Comparison of ENCODE assay signal across 8 cellular contexts in the genomic region with DNA sequence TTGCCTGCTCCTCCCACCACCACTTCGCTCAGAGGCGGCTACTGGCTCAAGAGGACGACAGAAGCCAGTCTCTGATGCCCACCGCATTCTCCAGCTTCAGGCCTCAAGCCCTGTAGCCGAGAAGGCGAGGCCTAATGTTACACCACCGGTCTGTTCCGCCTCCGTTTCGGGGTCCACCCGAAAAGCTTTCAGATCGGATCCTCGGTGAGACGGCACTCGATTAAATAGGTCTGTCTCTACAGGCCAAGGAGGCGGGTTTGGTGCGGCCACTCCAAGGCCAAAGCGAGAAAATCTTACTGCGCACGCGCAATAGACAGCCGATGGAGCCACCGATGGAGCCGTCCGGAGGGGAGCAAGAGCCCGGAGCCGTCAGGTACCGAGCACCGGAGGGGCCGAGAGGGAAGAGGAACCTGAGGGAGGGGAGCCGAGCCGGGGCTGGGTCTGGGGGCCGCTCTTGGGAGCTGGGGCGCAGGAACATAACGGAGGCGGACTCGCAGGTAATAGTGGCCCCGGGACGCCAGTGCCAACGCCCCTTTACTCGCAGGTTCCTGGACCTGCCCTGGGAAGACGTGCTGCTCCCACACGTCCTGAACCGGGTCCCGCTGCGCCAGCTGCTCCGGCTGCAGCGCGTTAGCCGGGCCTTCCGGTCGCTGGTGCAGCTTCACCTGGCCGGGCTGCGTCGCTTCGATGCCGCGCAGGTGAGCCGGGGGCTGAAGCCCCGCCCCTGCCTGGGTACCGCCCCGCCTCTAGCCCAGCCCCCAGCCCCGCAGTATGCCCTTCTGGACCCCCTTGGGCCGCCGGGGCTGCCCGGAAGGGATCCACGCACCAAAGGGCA. TPM values are rescaled to one million over a fixed set of nuclear protein-coding genes. Genes with fewer than 3 reads are reported as not detected.
DNase-seq lines count a peak whose midpoint lies in the region; ATAC-seq and TF ChIP-seq lines count a peak whose summit lies in the region.

TSS of gene FBXL15 (plus strand) at position 27 of the 835 bp plus-strand sequence. CDS start at position 321, 294 bp downstream.

- peak within 1 kb of the TSS; percentile 79 for H3K27ac ChIP-seq in SU-DHL-6 (ENCODE audit: low read depth, low read length)
- H3K27ac ChIP-seq in ovary: peak within 1 kb of the TSS; percentile 73 to 89
- peak within 1 kb of the TSS; percentile 32 to 92 (median 87) for H3K27ac ChIP-seq in thyroid gland

- H3K9ac ChIP-seq in SU-DHL-6 (ENCODE audit: low read length): peak within 1 kb of the TSS; percentile 68

- H3K9me3 ChIP-seq in SU-DHL-6 (ENCODE audit: insufficient read depth, low read length) (no peaks in the 10 kb centered on the region), ovary (no peaks in the 10 kb centered on the region), thyroid gland (no peaks in the 10 kb centered on the region)

- no peaks in the 10 kb centered on the region for H3K9me3 Mint-ChIP-seq in activated naive CD8-positive, alpha-beta T cell treated with anti-CD3 and anti-CD28 coated beads, Interleukin-2, amount 10 ng/mL, durations not matched to agents 7 days and 5 days

- peak within 1 kb of the TSS; percentile 93 for H3K4me3 Mint-ChIP-seq in activated naive CD8-positive, alpha-beta T cell treated with anti-CD3 and anti-CD28 coated beads, Interleukin-2, amount 10 ng/mL, durations not matched to agents 7 days and 5 days

- H3K36me3 ChIP-seq in SU-DHL-6 (ENCODE audit: low read length) (no peaks in the 10 kb centered on the region), ovary (no peaks in the 10 kb centered on the region), thyroid gland (peaks cover 0 to 6% of the 10 kb centered on the region in 2 donors)

- no peaks in the 10 kb centered on the region for H3K79me2 ChIP-seq in SU-DHL-6 (ENCODE audit: insufficient read depth, low read length)

- peak within 1 kb of the TSS; percentile 91 for H3K27ac Mint-ChIP-seq in activated naive CD8-positive, alpha-beta T cell treated with anti-CD3 and anti-CD28 coated beads, Interleukin-2, amount 10 ng/mL, durations not matched to agents 7 days and 5 days

- peaks cover 26% of the 10 kb centered on the region for H3K4me1 Mint-ChIP-seq in activated naive CD8-positive, alpha-beta T cell treated with anti-CD3 and anti-CD28 coated beads, Interleukin-2, amount 10 ng/mL, durations not matched to agents 7 days and 5 days

- DNase-seq in GM10266 (ENCODE audit: extremely low spot score) (peak; percentile 98), NCI-H128 (lab: John Stamatoyannopoulos, UW; ENCODE audit: unreplicated experiment) (peak; percentile 96), head of caudate nucleus (peak; percentile 87 to 98 (median 94)), ovary (peak; percentile 96 to 98 (median 97)), thyroid gland (peak; percentile 98)
- DNase-seq in activated naive CD8-positive, alpha-beta T cell treated with anti-CD3 and anti-CD28 coated beads, Interleukin-2, amount 10 ng/mL, durations not matched to agents 7 days and 5 days: peak; percentile 95

- TF ChIP-seq CTCF in GM10266 (IDR thresholded peaks at IDR 0.05; ENCODE audit: control insufficient read depth, insufficient read depth, low read depth, missing control alignments) (no peak), SU-DHL-6 (IDR thresholded peaks at IDR 0.05; ENCODE audit: insufficient read depth, low read length, poor library complexity, severe bottlenecking) (no peak), ovary (IDR thresholded peaks at IDR 0.05) (peak in 1 of 3 donors; percentile 16), thyroid gland (IDR thresholded peaks at IDR 0.05) (peak in 1 of 6 experiments; percentile 35)

- TF ChIP-seq POLR2A in ovary (IDR thresholded peaks at IDR 0.05): no peak
- TF ChIP-seq POLR2A in thyroid gland (IDR thresholded peaks at IDR 0.05): peak in 1 of 2 donors; percentile 65

- peaks cover 22% of the 10 kb centered on the region for H3K27me3 Mint-ChIP-seq in activated naive CD8-positive, alpha-beta T cell treated with anti-CD3 and anti-CD28 coated beads, Interleukin-2, amount 10 ng/mL, durations not matched to agents 7 days and 5 days

- peak; percentile 71 for ATAC-seq in HG02678 (IDR thresholded peaks at IDR 0.05; ENCODE audit: unreplicated experiment)
- ATAC-seq in activated naive CD8-positive, alpha-beta T cell treated with anti-CD3 and anti-CD28 coated beads, Interleukin-2, amount 10 ng/mL, durations not matched to agents 7 days and 5 days (ENCODE audit: low read depth): peak; percentile 75

- POLR2A ChIA-PET in activated naive CD8-positive, alpha-beta T cell treated with anti-CD3 and anti-CD28 coated beads, Interleukin-2, amount 10 ng/mL, durations not matched to agents 7 days and 5 days (lab: Charles Lee): interaction anchor here (0.6 to 6.6 kb wide), 13 partner anchors 8 to 229 kb away, joined by 3 to 140 read pairs (median 5); partner anchors contain the start of genes C10orf95, CUEDC2, GBF1 and NFKB2

- H3K4me2 ChIP-seq in SU-DHL-6 (ENCODE audit: low read depth, low read length, poor library complexity, severe bottlenecking): peak within 1 kb of the TSS; percentile 74

- H2AFZ ChIP-seq in SU-DHL-6 (ENCODE audit: low read depth, low read length, severe bottlenecking): peak within 1 kb of the TSS; percentile 87

- H3F3A ChIP-seq in SU-DHL-6 (ENCODE audit: insufficient read depth): no peaks in the 10 kb centered on the region

- H4K20me1 ChIP-seq in SU-DHL-6 (ENCODE audit: low read depth, low read length): no peaks in the 10 kb centered on the region

- H3K4me3 ChIP-seq in SU-DHL-6 (ENCODE audit: insufficient read depth, low read length, poor library complexity, severe bottlenecking): peak within 1 kb of the TSS; percentile 82
- peak within 1 kb of the TSS; percentile 98 for H3K4me3 ChIP-seq in ovary
- H3K4me3 ChIP-seq in thyroid gland (replicated peaks in 1 of 3): peak within 1 kb of the TSS; percentile 3 to 91 (median 88)

- intact Hi-C loops in head of caudate nucleus (cut with DNase I) (loop anchor here (5.0 to 10.0 kb wide), 2 partner anchors 41 to 164 kb away; no protein-coding TSS in a partner anchor), ovary (cut with DNase I) (no loop called here), thyroid gland (cut with DNase I) (loop anchor here (10.0 kb wide), 1 partner anchor 164 kb away; no protein-coding TSS in a partner anchor)

- TF ChIP-seq EP300 in ovary (IDR thresholded peaks at IDR 0.05): no peak

- WGBS in ovary, 3 donors: 0% methylated on average over 46 to 67 of the region's 67 CpGs
- 0 to 1% methylated on average over 14 to 41 of the region's 67 CpGs for WGBS in thyroid gland, 2 donors

- H3K27me3 ChIP-seq in SU-DHL-6 (ENCODE audit: low read length): no peaks in the 10 kb centered on the region
- H3K27me3 ChIP-seq in ovary: no peaks in the 10 kb centered on the region
- no peaks in the 10 kb centered on the region for H3K27me3 ChIP-seq in thyroid gland

- peaks cover 21% of the 10 kb centered on the region for H3K4me1 ChIP-seq in ovary (ENCODE audit: insufficient read depth)
- H3K4me1 ChIP-seq in thyroid gland: peaks cover 29 to 36% of the 10 kb centered on the region in 2 donors

- H3K9me2 ChIP-seq in SU-DHL-6 (replicated peaks; ENCODE audit: insufficient read depth, low read length): no peaks in the 10 kb centered on the region

- H3K36me3 Mint-ChIP-seq in activated naive CD8-positive, alpha-beta T cell treated with anti-CD3 and anti-CD28 coated beads, Interleukin-2, amount 10 ng/mL, durations not matched to agents 7 days and 5 days: peaks cover 4% of the 10 kb centered on the region

RNA-seq across cellular contexts. Expression of gene FBXL15, which starts in this region (rescaled TPM):
- 10 to 100 TPM; 11.7 to 16.3 TPM for total RNA-seq in activated naive CD8-positive, alpha-beta T cell treated with anti-CD3 and anti-CD28 coated beads, Interleukin-2, amount 10 ng/mL, durations not matched to agents 7 days and 5 days
- total RNA-seq in ovary: 10 to 100 TPM; 13.5 to 31.1 (median 19.3) TPM
- polyA plus RNA-seq in ovary: 10 to 100 TPM in 1 of 2 donors, under 1 TPM in 1; 0.25 to 17.9 TPM
- total RNA-seq in thyroid gland: 10 to 100 TPM; 13.4 to 34.0 (median 27.2) TPM

Comparison
In these comparisons a context has a peak if more than half of its experiments do, and no peak if none do; other contexts are left out.
1. Peak in every context shown above with its lines: DNase-seq, ATAC-seq, H3K4me3 ChIP-seq and H3K27ac ChIP-seq.
2. intact Hi-C loops: an anchor here in head of caudate nucleus (5.0 to 10.0 kb wide) and thyroid gland (10.0 kb wide); none called in ovary.